Comparison of ENCODE assay signal across 8 cellular contexts in the genomic region with DNA sequence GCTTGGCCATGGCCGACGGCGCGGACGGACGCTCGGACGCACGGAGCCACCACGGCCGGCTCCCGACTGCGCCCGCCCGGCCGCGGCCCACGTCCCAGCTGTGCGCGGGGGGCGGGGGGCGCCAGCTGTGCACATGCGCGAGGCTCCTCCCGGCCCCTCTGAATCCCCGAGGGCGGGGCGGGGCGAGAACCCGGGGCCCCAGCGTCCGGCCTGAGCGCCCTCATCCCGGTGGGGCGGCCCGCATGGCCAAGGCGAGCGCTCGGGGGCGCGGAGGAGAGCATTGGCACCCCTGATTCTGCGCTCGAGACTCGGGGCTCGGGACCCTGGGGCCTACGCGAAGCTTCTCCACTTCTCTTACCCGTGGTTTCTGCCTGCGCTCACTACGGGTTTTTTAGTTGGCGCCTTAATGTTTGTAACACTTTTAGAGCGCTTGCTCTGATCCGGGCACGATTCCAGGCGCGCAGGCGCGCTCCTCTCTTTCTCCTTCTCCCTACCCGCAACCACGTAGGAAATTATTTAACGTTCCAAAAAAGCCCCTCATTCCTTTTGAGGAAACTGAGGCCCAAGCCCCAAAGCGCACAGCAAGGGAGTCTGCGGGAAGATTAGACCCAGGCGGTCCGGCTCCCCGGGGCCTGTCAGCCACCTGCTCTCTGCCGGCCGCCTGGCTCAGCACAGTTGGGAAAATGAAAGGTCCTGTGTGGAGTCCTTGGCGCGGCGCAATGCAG. TPM values are rescaled to one million over a fixed set of nuclear protein-coding genes. Genes with fewer than 3 reads are reported as not detected.
DNase-seq lines count a peak whose midpoint lies in the region; ATAC-seq, FAIRE-seq and TF ChIP-seq lines count a peak whose summit lies in the region.

A gene with protein sequence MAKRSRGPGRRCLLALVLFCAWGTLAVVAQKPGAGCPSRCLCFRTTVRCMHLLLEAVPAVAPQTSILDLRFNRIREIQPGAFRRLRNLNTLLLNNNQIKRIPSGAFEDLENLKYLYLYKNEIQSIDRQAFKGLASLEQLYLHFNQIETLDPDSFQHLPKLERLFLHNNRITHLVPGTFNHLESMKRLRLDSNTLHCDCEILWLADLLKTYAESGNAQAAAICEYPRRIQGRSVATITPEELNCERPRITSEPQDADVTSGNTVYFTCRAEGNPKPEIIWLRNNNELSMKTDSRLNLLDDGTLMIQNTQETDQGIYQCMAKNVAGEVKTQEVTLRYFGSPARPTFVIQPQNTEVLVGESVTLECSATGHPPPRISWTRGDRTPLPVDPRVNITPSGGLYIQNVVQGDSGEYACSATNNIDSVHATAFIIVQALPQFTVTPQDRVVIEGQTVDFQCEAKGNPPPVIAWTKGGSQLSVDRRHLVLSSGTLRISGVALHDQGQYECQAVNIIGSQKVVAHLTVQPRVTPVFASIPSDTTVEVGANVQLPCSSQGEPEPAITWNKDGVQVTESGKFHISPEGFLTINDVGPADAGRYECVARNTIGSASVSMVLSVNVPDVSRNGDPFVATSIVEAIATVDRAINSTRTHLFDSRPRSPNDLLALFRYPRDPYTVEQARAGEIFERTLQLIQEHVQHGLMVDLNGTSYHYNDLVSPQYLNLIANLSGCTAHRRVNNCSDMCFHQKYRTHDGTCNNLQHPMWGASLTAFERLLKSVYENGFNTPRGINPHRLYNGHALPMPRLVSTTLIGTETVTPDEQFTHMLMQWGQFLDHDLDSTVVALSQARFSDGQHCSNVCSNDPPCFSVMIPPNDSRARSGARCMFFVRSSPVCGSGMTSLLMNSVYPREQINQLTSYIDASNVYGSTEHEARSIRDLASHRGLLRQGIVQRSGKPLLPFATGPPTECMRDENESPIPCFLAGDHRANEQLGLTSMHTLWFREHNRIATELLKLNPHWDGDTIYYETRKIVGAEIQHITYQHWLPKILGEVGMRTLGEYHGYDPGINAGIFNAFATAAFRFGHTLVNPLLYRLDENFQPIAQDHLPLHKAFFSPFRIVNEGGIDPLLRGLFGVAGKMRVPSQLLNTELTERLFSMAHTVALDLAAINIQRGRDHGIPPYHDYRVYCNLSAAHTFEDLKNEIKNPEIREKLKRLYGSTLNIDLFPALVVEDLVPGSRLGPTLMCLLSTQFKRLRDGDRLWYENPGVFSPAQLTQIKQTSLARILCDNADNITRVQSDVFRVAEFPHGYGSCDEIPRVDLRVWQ (N-terminal part only) (minus strand): TSS at position 70 of the 725 bp plus-strand sequence. CDS start 60 bp downstream, at position 10.

- no peaks in the 10 kb centered on the region for H3K36me3 Mint-ChIP-seq in activated CD8-positive, alpha-beta T cell treated with anti-CD3 and anti-CD28 coated beads for 36 hours (ENCODE audit: low read depth)

- WGBS in pancreas, 2 donors = 3 to 4% methylated on average over 54 to 71 of the region's 71 CpGs

- H3K27me3 ChIP-seq in pancreas = peaks cover 0 to 6% (median 0%) of the 10 kb centered on the region in 4 donors

- H3K4me3 Mint-ChIP-seq in activated CD8-positive, alpha-beta T cell treated with anti-CD3 and anti-CD28 coated beads for 36 hours = peak within 1 kb of the TSS; percentile 48

- DNase-seq in NCI-H748 (lab: John Stamatoyannopoulos, UW; ENCODE audit: unreplicated experiment) = peak; percentile 71
- no peak for DNase-seq in NCI-H748 treated with DMSO at 0.1 percent for 48 hours (lab: John Stamatoyannopoulos, UW)
- DNase-seq in activated CD8-positive, alpha-beta T cell treated with anti-CD3 and anti-CD28 coated beads for 36 hours = no peak
- peak; percentile 84 for DNase-seq in Right ventricle myocardium inferior (ENCODE audit: missing footprints)
- peak in 2 of 6 donors; percentile 10 to 54 for DNase-seq in pancreas
- DNase-seq in GF-D8 (lab: John Stamatoyannopoulos, UW) = no peak
- DNase-seq in HuH-7 (ENCODE audit: low spot score) = no peak
- no peak for DNase-seq in NOMO-1 (lab: John Stamatoyannopoulos, UW; ENCODE audit: unreplicated experiment in 2 of 2)

- ATAC-seq in activated CD8-positive, alpha-beta T cell treated with anti-CD3 and anti-CD28 coated beads for 36 hours = no peak
- ATAC-seq in Right ventricle myocardium inferior (peak; percentile 76), pancreas (peak in 3 of 4 donors; percentile 31 to 48 (median 35))

- no peaks in the 10 kb centered on the region for H3K9me3 ChIP-seq in pancreas

- H3K27ac Mint-ChIP-seq in activated CD8-positive, alpha-beta T cell treated with anti-CD3 and anti-CD28 coated beads for 36 hours = no peak within 1 kb of the TSS

- CTCF ChIA-PET in activated CD8-positive, alpha-beta T cell treated with anti-CD3 and anti-CD28 coated beads for 36 hours (lab: Charles Lee) = no interaction called here

- peak within 1 kb of the TSS; percentile 18 to 50 (median 22) for H3K4me3 ChIP-seq in pancreas

- FAIRE-seq in pancreas (lab: Jason Lieb, UNC) = no peak

- peaks cover 5% of the 10 kb centered on the region for H3K4me1 Mint-ChIP-seq in activated CD8-positive, alpha-beta T cell treated with anti-CD3 and anti-CD28 coated beads for 36 hours (ENCODE audit: low read depth)

- H3K4me1 ChIP-seq in pancreas = no peaks in the 10 kb centered on the region

- POLR2A ChIA-PET in activated CD8-positive, alpha-beta T cell treated with anti-CD3 and anti-CD28 coated beads for 36 hours (lab: Charles Lee) = no interaction called here

- H3K36me3 ChIP-seq in pancreas = no peaks in the 10 kb centered on the region

- no peaks in the 10 kb centered on the region for H3K9me3 Mint-ChIP-seq in activated CD8-positive, alpha-beta T cell treated with anti-CD3 and anti-CD28 coated beads for 36 hours

- no peak for TF ChIP-seq CTCF in activated CD8-positive, alpha-beta T cell treated with anti-CD3 and anti-CD28 coated beads for 36 hours (IDR thresholded peaks at IDR 0.05)
- TF ChIP-seq CTCF in pancreas (IDR thresholded peaks at IDR 0.05) = no peak

- peaks cover 39% of the 10 kb centered on the region for H3K27me3 Mint-ChIP-seq in activated CD8-positive, alpha-beta T cell treated with anti-CD3 and anti-CD28 coated beads for 36 hours

- H3K27ac ChIP-seq in pancreas = peak within 1 kb of the TSS in 2 of 4 donors; percentile 59 to 63

- intact Hi-C loops in activated CD8-positive, alpha-beta T cell treated with anti-CD3 and anti-CD28 coated beads for 36 hours (cut with micrococcal nuclease) = no loop called here
- intact Hi-C loops in Right ventricle myocardium inferior (cut with DNase I) (loop anchor here (1.0 to 5.0 kb wide), 3 partner anchors 32 to 152 kb away; no protein-coding TSS in a partner anchor), pancreas (cut with DNase I) (loop anchor here in 1 of 3 donors (10.0 kb wide), 1 partner anchor 150 kb away; no protein-coding TSS in a partner anchor)

RNA-seq across cellular contexts. Expression of the gene that starts here (rescaled TPM):
- total RNA-seq in activated CD8-positive, alpha-beta T cell treated with anti-CD3 and anti-CD28 coated beads for 36 hours = under 1 TPM; 0.58 to 0.83 TPM
- 19.7 TPM for total RNA-seq in Right ventricle myocardium inferior
- total RNA-seq in pancreas = 10 to 100 TPM in 1 of 6 donors, 1 to 10 TPM in 5; 2.0 to 21.1 (median 4.6) TPM
- polyA plus RNA-seq in pancreas = 1 to 10 TPM; 2.6 to 4.7 TPM

Comparison
In these comparisons a context has a peak if more than half of its experiments do, and no peak if none do; other contexts are left out.
1. DNase-seq: peak in NCI-H748 (single experiment) and Right ventricle myocardium inferior (single experiment); none in NCI-H748 treated with DMSO at 0.1 percent for 48 hours (single experiment), activated CD8-positive, alpha-beta T cell treated with anti-CD3 and anti-CD28 coated beads for 36 hours (single experiment), GF-D8 (single experiment), HuH-7 (single experiment) and NOMO-1 (0 of 2).